8 cellular contexts compared by ENCODE assay signal in genomic region chr7:33129806-33130153, GRCh38. TPM values are rescaled to one million over a fixed set of nuclear protein-coding genes. Genes with fewer than 3 reads are reported as not detected.
DNase-seq lines count a peak whose midpoint lies in the region; ATAC-seq, FAIRE-seq and TF ChIP-seq lines count a peak whose summit lies in the region.

No MANE protein-coding gene starts in this region.

- H3K27me3 ChIP-seq in WERI-Rb-1 (ENCODE audit: insufficient read depth, low read depth, severe bottlenecking): no peaks in the 10 kb centered on the region

- no peaks in the 10 kb centered on the region for H3K36me3 ChIP-seq in WERI-Rb-1

- H3K27ac ChIP-seq in WERI-Rb-1: no peak overlapping the region

- H3K27ac Mint-ChIP-seq in activated CD8-positive, alpha-beta memory T cell treated with anti-CD3 and anti-CD28 coated beads, Interleukin-2, amount 10 ng/mL, durations not matched to agents 7 days and 5 days: peak overlapping the region; percentile 83

- no peak for TF ChIP-seq CTCF in WERI-Rb-1 (IDR thresholded peaks at IDR 0.05; ENCODE audit: low read depth, low read length)
- no peak for TF ChIP-seq CTCF in retinal pigment epithelial cell (conservative IDR thresholded peaks at IDR 0.05; ENCODE audit: low read depth, low read length)

- peaks cover 18% of the 10 kb centered on the region for H3K4me1 Mint-ChIP-seq in activated CD8-positive, alpha-beta memory T cell treated with anti-CD3 and anti-CD28 coated beads, Interleukin-2, amount 10 ng/mL, durations not matched to agents 7 days and 5 days

- intact Hi-C loops in Right ventricle myocardium superior (cut with DNase I) (no loop called here), posterior vena cava (cut with DNase I) (no loop called here)

- ATAC-seq in activated CD8-positive, alpha-beta memory T cell treated with anti-CD3 and anti-CD28 coated beads, Interleukin-2, amount 10 ng/mL, durations not matched to agents 7 days and 5 days: peak; percentile 1
- ATAC-seq in Right ventricle myocardium superior (ENCODE audit: poor library complexity) (peak; percentile 10), HG03520 (IDR thresholded peaks at IDR 0.05; ENCODE audit: unreplicated experiment) (no peak)

- H3K4me3 ChIP-seq in WERI-Rb-1 (ENCODE audit: low read depth, low read length): peak overlapping the region; percentile 68
- H3K4me3 ChIP-seq in retinal pigment epithelial cell (ENCODE audit: low read length): peak overlapping the region; percentile 79

- peaks cover 3% of the 10 kb centered on the region for H3K36me3 Mint-ChIP-seq in activated CD8-positive, alpha-beta memory T cell treated with anti-CD3 and anti-CD28 coated beads, Interleukin-2, amount 10 ng/mL, durations not matched to agents 7 days and 5 days

- H3K27me3 Mint-ChIP-seq in activated CD8-positive, alpha-beta memory T cell treated with anti-CD3 and anti-CD28 coated beads, Interleukin-2, amount 10 ng/mL, durations not matched to agents 7 days and 5 days: no peaks in the 10 kb centered on the region

- peak overlapping the region; percentile 96 for H3K4me3 Mint-ChIP-seq in activated CD8-positive, alpha-beta memory T cell treated with anti-CD3 and anti-CD28 coated beads, Interleukin-2, amount 10 ng/mL, durations not matched to agents 7 days and 5 days

- no peak for DNase-seq in activated CD8-positive, alpha-beta memory T cell treated with anti-CD3 and anti-CD28 coated beads, Interleukin-2, amount 10 ng/mL, durations not matched to agents 7 days and 5 days
- no peak for DNase-seq in activated CD8-positive, alpha-beta memory T cell treated with anti-CD3 and anti-CD28 coated beads for 24 hours
- no peak for DNase-seq in WERI-Rb-1
- DNase-seq in Right ventricle myocardium superior: no peak
- DNase-seq in retinal pigment epithelial cell (ENCODE audit: low read depth): no peak
- no peak for DNase-seq in posterior vena cava (ENCODE audit: low spot score)
- no peak for DNase-seq in frontal cortex (ENCODE audit: low spot score in 2 of 2)

- H3K9me3 Mint-ChIP-seq in activated CD8-positive, alpha-beta memory T cell treated with anti-CD3 and anti-CD28 coated beads, Interleukin-2, amount 10 ng/mL, durations not matched to agents 7 days and 5 days (ENCODE audit: low read depth): no peaks in the 10 kb centered on the region

- FAIRE-seq in frontal cortex (lab: Jason Lieb, UNC): no peak

- H3K9me3 ChIP-seq in WERI-Rb-1 (ENCODE audit: severe bottlenecking): no peaks in the 10 kb centered on the region

- CTCF ChIA-PET in activated CD8-positive, alpha-beta memory T cell treated with anti-CD3 and anti-CD28 coated beads, Interleukin-2, amount 10 ng/mL, durations not matched to agents 7 days and 5 days (lab: Charles Lee): interaction anchor here (2.3 to 3.2 kb wide), 2 partner anchors 21 to 283 kb away, joined by 6 to 25 read pairs; partner anchors contain the start of gene RP9

RNA-seq across cellular contexts. Expression of gene BBS9, which starts 0.4 kb away (rescaled TPM):
- 10 to 100 TPM in 1 of 2 experiments, 1 to 10 TPM in 1; 9.8 to 10.2 TPM for total RNA-seq in activated CD8-positive, alpha-beta memory T cell treated with anti-CD3 and anti-CD28 coated beads, Interleukin-2, amount 10 ng/mL, durations not matched to agents 7 days and 5 days
- total RNA-seq in Right ventricle myocardium superior (8.7 TPM), posterior vena cava (10 to 100 TPM; 13.9 to 16.8 TPM), frontal cortex (91.3 TPM)

RNA-seq across cellular contexts. Expression of gene RP9, which starts 20.6 kb away (rescaled TPM):
- 10 to 100 TPM; 11.3 to 11.5 TPM for total RNA-seq in activated CD8-positive, alpha-beta memory T cell treated with anti-CD3 and anti-CD28 coated beads, Interleukin-2, amount 10 ng/mL, durations not matched to agents 7 days and 5 days
- 20.1 TPM for total RNA-seq in Right ventricle myocardium superior
- total RNA-seq in posterior vena cava: 10 to 100 TPM in 1 of 2 donors, 1 to 10 TPM in 1; 9.4 to 10.9 TPM
- total RNA-seq in frontal cortex: 6.9 TPM
